In genomic region chr11:64803846-64804345, GRCh38 we compare ENCODE assay signal across 8 cellular contexts. TPM values are rescaled to one million over a fixed set of nuclear protein-coding genes. Genes with fewer than 3 reads are reported as not detected.
DNase-seq lines count a peak whose midpoint lies in the region; ATAC-seq, FAIRE-seq and TF ChIP-seq lines count a peak whose summit lies in the region.

No MANE protein-coding gene starts in this region.

- WGBS in A549 (ENCODE audit: missing lambda C conversion rate), result 53% methylated on average over 15 of the region's 15 CpGs

- no peak for FAIRE-seq in A549 (lab: Jason Lieb, UNC)

- no peaks in the 10 kb centered on the region for H3K27me3 Mint-ChIP-seq in mesothelial cell of epicardium (ENCODE audit: low read depth)

- no peaks in the 10 kb centered on the region for H3K9me3 ChIP-seq in A549

- peak overlapping the region; percentile 73 for H3K4me2 ChIP-seq in A549
- peak overlapping the region; percentile 69 for H3K4me2 ChIP-seq in KMS-11

- no peaks in the 10 kb centered on the region for H3K27me3 ChIP-seq in KMS-11 (ENCODE audit: insufficient read depth, low read depth)

- no peak for TF ChIP-seq EP300 in A549 (IDR thresholded peaks at IDR 0.05)

- TF ChIP-seq POLR2A in A549 (IDR thresholded peaks at IDR 0.05; ENCODE audit: low read length), result no peak

- ATAC-seq in A549, result peak; percentile 26 to 57; a peak in 5 of 6 replicates
- no peak for ATAC-seq in GM18861 (IDR thresholded peaks at IDR 0.05; ENCODE audit: unreplicated experiment)
- no peak for ATAC-seq in GM21526 (IDR thresholded peaks at IDR 0.05; ENCODE audit: low FRiP score, unreplicated experiment)

- no peaks in the 10 kb centered on the region for H3K9me3 Mint-ChIP-seq in mesothelial cell of epicardium

- H3K4me3 Mint-ChIP-seq in mesothelial cell of epicardium, result peak overlapping the region; percentile 88

- no peak overlapping the region; the same call in 1 of the 2 replicates for H3K9ac ChIP-seq in KMS-11

- TF ChIP-seq RAD21 in A549 (conservative IDR thresholded peaks at IDR 0.05 in 1 of 2, IDR thresholded peaks at IDR 0.05 in 1 of 2), result no peak

- H3K4me1 Mint-ChIP-seq in mesothelial cell of epicardium, result peaks cover 10% of the 10 kb centered on the region

- TF ChIP-seq CTCF in A549 (IDR thresholded peaks at IDR 0.05), result no peak
- no peak for TF ChIP-seq CTCF in KMS-11 (conservative IDR thresholded peaks at IDR 0.05; ENCODE audit: low read depth, low read length)
- no peak for TF ChIP-seq CTCF in choroid plexus epithelial cell (conservative IDR thresholded peaks at IDR 0.05; ENCODE audit: low read depth, low read length)
- TF ChIP-seq CTCF in mesothelial cell of epicardium (IDR thresholded peaks at IDR 0.05; ENCODE audit: unreplicated experiment), result no peak

- peak overlapping the region; percentile 97 for H3K27ac Mint-ChIP-seq in mesothelial cell of epicardium

- peak overlapping the region; percentile 61 for H3K4me3 ChIP-seq in A549
- no peak overlapping the region for H3K4me3 ChIP-seq in KMS-11 (IDR thresholded peaks at IDR 0.05; ENCODE audit: insufficient read depth, low read depth, low read length)
- H3K4me3 ChIP-seq in choroid plexus epithelial cell (ENCODE audit: low read depth, low read length), result peak overlapping the region; percentile 74

- H3K4me1 ChIP-seq in A549 (peaks cover 23% of the 10 kb centered on the region), KMS-11 (ENCODE audit: low read depth, poor library complexity, severe bottlenecking) (peaks cover 12% of the 10 kb centered on the region)

- H3K79me2 ChIP-seq in KMS-11 (ENCODE audit: insufficient read depth, low read depth), result no peaks in the 10 kb centered on the region

- H2AFZ ChIP-seq in KMS-11 (ENCODE audit: low read depth), result peak overlapping the region; percentile 44; the same call in 1 of the 2 replicates

- no peak for DNase-seq in A549 (ENCODE audit: low read depth in 1 of 2, low spot score in 1 of 2)
- DNase-seq in choroid plexus epithelial cell (ENCODE audit: low read depth), result no peak
- no peak for DNase-seq in mesothelial cell of epicardium (ENCODE audit: low spot score in 2 of 2, unreplicated experiment in 2 of 2)
- no peak for DNase-seq in hepatic stellate cell (ENCODE audit: low spot score)
- DNase-seq in pons (ENCODE audit: low spot score), result no peak

- no peaks in the 10 kb centered on the region for H3K36me3 ChIP-seq in KMS-11 (ENCODE audit: insufficient read depth)

- CTCF ChIA-PET in A549 (lab: Yijun Ruan, JAX), result interaction anchor here (0.7 to 7.8 kb wide), 12 partner anchors 16 to 354 kb away, joined by 3 to 79 read pairs (median 3); no protein-coding TSS in a partner anchor

- H3K36me3 Mint-ChIP-seq in mesothelial cell of epicardium, result peaks cover 13% of the 10 kb centered on the region

- POLR2A ChIA-PET in A549 (lab: Yijun Ruan, JAX), result no interaction called here

- peak overlapping the region; percentile 76 to 89 for H3K27ac ChIP-seq in A549
- H3K27ac ChIP-seq in KMS-11, result no peak overlapping the region

- H4K20me1 ChIP-seq in KMS-11 (ENCODE audit: insufficient read depth), result no peaks in the 10 kb centered on the region

TF ChIP-seq in A549, 52 proteins besides CTCF, POLR2A, EP300 and RAD21:
- TF ChIP-seq ATOH8 (CRISPR knock-in tag; IDR thresholded peaks at IDR 0.05; ENCODE audit: low read depth), result no peak
- TF ChIP-seq ZSCAN20 (CRISPR knock-in tag; IDR thresholded peaks at IDR 0.05), result no peak
- TF ChIP-seq HOXB5 (CRISPR knock-in tag; IDR thresholded peaks at IDR 0.05), result no peak
- no peak for TF ChIP-seq JUN (IDR thresholded peaks at IDR 0.05)
- TF ChIP-seq BHLHE40 (IDR thresholded peaks at IDR 0.05; ENCODE audit: low read depth, low read length), result no peak
- TF ChIP-seq HOXB13 (CRISPR knock-in tag; IDR thresholded peaks at IDR 0.05; ENCODE audit: low read depth), result no peak
- no peak for TF ChIP-seq RFX5 (IDR thresholded peaks at IDR 0.05)
- TF ChIP-seq PBX3 (IDR thresholded peaks at IDR 0.05), result no peak
- TF ChIP-seq KDM5A (IDR thresholded peaks at IDR 0.05), result no peak
- TF ChIP-seq HOXA7 (CRISPR knock-in tag; IDR thresholded peaks at IDR 0.05), result no peak
- TF ChIP-seq JUNB (IDR thresholded peaks at IDR 0.05), result no peak
- no peak for TF ChIP-seq CHD4 (IDR thresholded peaks at IDR 0.05; ENCODE audit: borderline replicate concordance)
- no peak for TF ChIP-seq MAZ (IDR thresholded peaks at IDR 0.05; ENCODE audit: borderline replicate concordance, low read depth, low read length)
- TF ChIP-seq SREBF2 (IDR thresholded peaks at IDR 0.05), result no peak
- no peak for TF ChIP-seq BCL3 (IDR thresholded peaks at IDR 0.05)
- no peak for TF ChIP-seq FOXS1 (CRISPR knock-in tag; IDR thresholded peaks at IDR 0.05)
- TF ChIP-seq CBX8 (IDR thresholded peaks at IDR 0.05), result no peak
- no peak for TF ChIP-seq CEBPB (IDR thresholded peaks at IDR 0.05)
- no peak for TF ChIP-seq ZFP36 (IDR thresholded peaks at IDR 0.05; ENCODE audit: borderline replicate concordance, partially characterized antibody)
- no peak for TF ChIP-seq NPAS2 (CRISPR knock-in tag; IDR thresholded peaks at IDR 0.05; ENCODE audit: borderline replicate concordance)
TF ChIP-seq in A549: peak in this region for 0.

RNA-seq across cellular contexts. Expression of gene MAP4K2, which starts 0.9 kb away (rescaled TPM):
- 9.4 and 10.2 TPM in 2 replicates for polyA plus RNA-seq in A549 (2011; rRNA removed)
- polyA plus RNA-seq in A549 (2012; cell fraction: cytosol; rRNA removed), result 13.1 and 13.5 TPM in 2 replicates
- polyA plus RNA-seq in A549 (2012; cell fraction: nucleus; rRNA removed), result 25.7 and 33.8 TPM in 2 replicates
- 8.4 to 10.6 TPM (median 9.9 TPM) in 3 replicates for polyA plus RNA-seq in A549 (2017; fragmentation: RNase III; extraction: RNeasy Plus Mini Kit Qiagen cat#74134 plus additional on column Dnase treatment)
- polyA minus RNA-seq in A549 (2011; rRNA and poly(A)+ RNA removed), result 11.3 and 17.7 TPM in 2 replicates
- 23.7 to 25.8 TPM (median 25.0 TPM) in 3 replicates for total RNA-seq in mesothelial cell of epicardium

RNA-seq across cellular contexts. Expression of gene MEN1, which starts 6.5 kb away (rescaled TPM):
- polyA plus RNA-seq in A549 (2011; rRNA removed) (17.0 and 18.5 TPM in 2 replicates), A549 (2017; fragmentation: RNase III; extraction: RNeasy Plus Mini Kit Qiagen cat#74134 plus additional on column Dnase treatment) (30.2 to 35.5 TPM (median 34.7 TPM) in 3 replicates)
- polyA plus RNA-seq in A549 (2012; cell fraction: cytosol; rRNA removed), result 50.1 and 64.4 TPM in 2 replicates
- 94.3 and 126 TPM in 2 replicates for polyA plus RNA-seq in A549 (2012; cell fraction: nucleus; rRNA removed)
- polyA minus RNA-seq in A549 (2011; rRNA and poly(A)+ RNA removed), result 13.9 and 14.7 TPM in 2 replicates
- 44.5 to 45.4 TPM (median 44.9 TPM) in 3 replicates for total RNA-seq in mesothelial cell of epicardium

RNA-seq across cellular contexts. Expression of gene SF1, which starts 25.6 kb away (rescaled TPM):
- polyA plus RNA-seq in A549 (2011; rRNA removed), result 88.8 and 104 TPM in 2 replicates
- 88.5 and 106 TPM in 2 replicates for polyA plus RNA-seq in A549 (2012; cell fraction: cytosol; rRNA removed)
- polyA plus RNA-seq in A549 (2012; cell fraction: nucleus; rRNA removed), result 240 and 241 TPM in 2 replicates
- polyA plus RNA-seq in A549 (2017; fragmentation: RNase III; extraction: RNeasy Plus Mini Kit Qiagen cat#74134 plus additional on column Dnase treatment), result 268 to 341 TPM (median 310 TPM) in 3 replicates
- polyA minus RNA-seq in A549 (2011; rRNA and poly(A)+ RNA removed), result 87.7 and 103 TPM in 2 replicates
- 529 to 536 TPM (median 533 TPM) in 3 replicates for total RNA-seq in mesothelial cell of epicardium

RNA-seq across cellular contexts. Expression of gene CDC42BPG, which starts 40.6 kb away (rescaled TPM):
- 0.35 and 0.50 TPM in 2 replicates for polyA plus RNA-seq in A549 (2011; rRNA removed)
- polyA plus RNA-seq in A549 (2012; cell fraction: cytosol; rRNA removed), result 0.26 and 0.49 TPM in 2 replicates
- 1.3 and 1.8 TPM in 2 replicates for polyA plus RNA-seq in A549 (2012; cell fraction: nucleus; rRNA removed)
- polyA plus RNA-seq in A549 (2017; fragmentation: RNase III; extraction: RNeasy Plus Mini Kit Qiagen cat#74134 plus additional on column Dnase treatment), result 1.0 to 1.1 TPM (median 1.0 TPM) in 3 replicates
- polyA minus RNA-seq in A549 (2011; rRNA and poly(A)+ RNA removed), result 0.45 and 1.0 TPM in 2 replicates
- 24.6 to 30.1 TPM (median 25.0 TPM) in 3 replicates for total RNA-seq in mesothelial cell of epicardium

RNA-seq across cellular contexts. Expression of gene PYGM, which starts 44.1 kb away (rescaled TPM):
- polyA plus RNA-seq in A549 (2011; rRNA removed) (0.22 and 0.40 TPM in 2 replicates), A549 (2017; fragmentation: RNase III; extraction: RNeasy Plus Mini Kit Qiagen cat#74134 plus additional on column Dnase treatment) (0.23 to 0.51 TPM (median 0.39 TPM) in 3 replicates)
- polyA plus RNA-seq in A549 (2012; cell fraction: cytosol; rRNA removed), result 0.26 and 0.32 TPM in 2 replicates
- polyA plus RNA-seq in A549 (2012; cell fraction: nucleus; rRNA removed), result 1.3 TPM in 2 replicates
- polyA minus RNA-seq in A549 (2011; rRNA and poly(A)+ RNA removed), result 0.41 and 0.58 TPM in 2 replicates
- total RNA-seq in mesothelial cell of epicardium, result 6.4 to 7.6 TPM (median 7.1 TPM) in 3 replicates

Comparison
In these comparisons a context has a peak if more than half of its experiments do, and no peak if none do; other contexts are left out.
1. ATAC-seq: peak in A549 (2 of 2); none in GM18861 (single experiment) and GM21526 (single experiment).